In the genomic region with DNA sequence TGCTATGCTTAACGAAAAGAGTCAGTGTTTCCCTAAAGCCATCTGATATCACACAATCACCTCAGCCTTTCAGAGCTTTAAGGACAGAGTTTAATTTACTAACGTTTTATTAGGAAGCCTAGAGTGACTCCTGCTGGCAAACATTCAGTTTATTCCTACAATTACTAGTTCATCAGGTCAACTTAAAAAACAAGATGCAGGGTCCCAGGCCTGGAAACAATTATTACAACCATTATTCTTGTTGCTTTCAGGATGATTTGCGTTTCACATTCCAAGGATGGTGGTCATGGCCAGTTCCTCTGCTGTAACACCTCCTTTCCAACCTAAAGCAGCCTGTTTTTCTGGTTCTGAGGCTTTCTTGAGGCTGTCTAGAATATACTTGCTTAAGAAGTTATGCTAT, we compare ENCODE assay signal across 8 cellular contexts. TPM values are rescaled to one million over a fixed set of nuclear protein-coding genes. Genes with fewer than 3 reads are reported as not detected.
A peak's percentile ranks its signal among the peaks of the same experiment; 100 is the strongest.
DNase-seq lines count a peak whose midpoint lies in the region; ATAC-seq and TF ChIP-seq lines count a peak whose summit lies in the region.

No MANE protein-coding gene starts in this region.

- no peak overlapping the region for H3K27ac ChIP-seq in WERI-Rb-1
- peak overlapping the region in 3 of 4 donors; percentile 17 to 98 (median 91) for H3K27ac ChIP-seq in tibial nerve

- 20 to 24% methylated on average over 3 of the region's 3 CpGs for WGBS in tibial nerve, 2 donors

- no peak overlapping the region for H3K4me3 ChIP-seq in WERI-Rb-1 (ENCODE audit: low read depth, low read length)
- H3K4me3 ChIP-seq in tibial nerve, result no peak overlapping the region

- H3K27me3 ChIP-seq in WERI-Rb-1 (ENCODE audit: insufficient read depth, low read depth, severe bottlenecking) (no peaks in the 10 kb centered on the region), tibial nerve (no peaks in the 10 kb centered on the region)

- TF ChIP-seq CTCF in LNCAP (IDR thresholded peaks at IDR 0.05) (peak; percentile 39; the same call in 1 of the 2 replicates), WERI-Rb-1 (IDR thresholded peaks at IDR 0.05; ENCODE audit: low read depth, low read length) (peak; percentile 22; the same call in 1 of the 2 replicates), tibial nerve (IDR thresholded peaks at IDR 0.05) (peak; percentile 33 to 65 (median 39))

- peaks cover 4 to 29% (median 25%) of the 10 kb centered on the region in 4 donors for H3K4me1 ChIP-seq in tibial nerve

- ATAC-seq in GM19324 (IDR thresholded peaks at IDR 0.05; ENCODE audit: low FRiP score, unreplicated experiment), result no peak

- TF ChIP-seq POLR2A in tibial nerve (IDR thresholded peaks at IDR 0.05), result no peak

- no peak for TF ChIP-seq EP300 in tibial nerve (IDR thresholded peaks at IDR 0.05)

- DNase-seq in DMS153 treated with DMSO at 0.1 percent for 48 hours (lab: John Stamatoyannopoulos, UW; ENCODE audit: unreplicated experiment) (peak; percentile 28), WERI-Rb-1 (no peak), iris pigment epithelial cell (ENCODE audit: low read depth) (peak; percentile 65), tibial nerve (ENCODE audit: low spot score in 2 of 2) (peak in 1 of 2 donors; percentile 45), HK-2 (ENCODE audit: unreplicated experiment) (no peak)
- no peak for DNase-seq in stimulated activated CD4-positive, alpha-beta T cell treated with anti-CD3 and anti-CD28 coated beads, Interleukin-2, amount 100 ng/mL, for 48 hours

- H3K36me3 ChIP-seq in WERI-Rb-1 (peaks cover 6% of the 10 kb centered on the region), tibial nerve (peaks cover 0 to 24% (median 0%) of the 10 kb centered on the region in 3 donors)

- H3K9me3 ChIP-seq in WERI-Rb-1 (ENCODE audit: severe bottlenecking) (no peaks in the 10 kb centered on the region), tibial nerve (no peaks in the 10 kb centered on the region)

RNA-seq across cellular contexts. Expression of gene FAM53B, which starts 1.5 kb away (rescaled TPM):
- total RNA-seq in tibial nerve, result 10 to 100 TPM; 60.8 to 84.8 (median 78.8) TPM

RNA-seq across cellular contexts. Expression of gene EEF1AKMT2, which starts 46.0 kb away (rescaled TPM):
- total RNA-seq in tibial nerve, result 10 to 100 TPM; 10.0 to 18.4 (median 13.2) TPM

RNA-seq across cellular contexts. Expression of gene ABRAXAS2, which starts 55.9 kb away (rescaled TPM):
- 10 to 100 TPM in 3 of 4 donors, 1 to 10 TPM in 1; 9.8 to 14.2 (median 12.1) TPM for total RNA-seq in tibial nerve

Comparison
In these comparisons a context has a peak if more than half of its experiments do, and no peak if none do; other contexts are left out.
1. DNase-seq: peak in DMS153 treated with DMSO at 0.1 percent for 48 hours (single experiment) and iris pigment epithelial cell (single experiment); none in WERI-Rb-1 (single experiment), stimulated activated CD4-positive, alpha-beta T cell treated with anti-CD3 and anti-CD28 coated beads, Interleukin-2, amount 100 ng/mL, for 48 hours (0 of 2) and HK-2 (single experiment).
2. Peak in every context shown above with its lines, with median percentiles within 50 percentile points of each other: CTCF ChIP-seq.